In the genomic region with DNA sequence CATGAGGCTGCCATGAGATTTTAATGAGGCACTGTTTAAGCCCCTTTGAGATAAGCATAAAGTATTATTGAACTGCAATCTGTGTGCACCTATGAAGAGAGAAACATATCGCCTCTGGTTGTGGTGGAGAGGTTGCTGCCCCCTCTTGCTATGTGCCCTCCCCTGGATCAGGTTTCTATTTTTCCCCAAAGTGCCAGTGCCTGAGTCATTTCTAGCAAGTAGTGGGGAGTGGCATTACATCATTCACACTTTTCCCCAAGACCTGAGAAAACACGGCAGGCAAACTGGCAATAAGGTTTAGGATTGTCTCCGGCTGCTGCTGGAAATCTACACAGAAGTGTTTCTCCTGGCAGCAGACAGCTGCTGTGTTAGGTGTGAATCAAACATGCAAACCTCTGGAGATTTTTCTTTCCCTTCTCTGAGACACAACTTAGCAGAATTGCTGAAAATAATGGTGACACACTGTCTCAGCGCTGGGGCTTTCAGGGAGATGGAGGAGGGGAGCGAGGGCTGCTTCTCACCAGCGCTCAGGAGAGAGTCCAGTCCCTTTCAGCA, we compare ENCODE assay signal across 11 cellular contexts. TPM values are rescaled to one million over a fixed set of nuclear protein-coding genes. Genes with fewer than 3 reads are reported as not detected.
DNase-seq lines count a peak whose midpoint lies in the region; ATAC-seq and TF ChIP-seq lines count a peak whose summit lies in the region.
"Had no signal": no experiment of that assay in that cellular context is flagged by ENCODE, and none has a peak within 500 bp of the region (broad histone marks: within the 10 kb centered on the region; RNA-seq: fewer than 3 reads in every experiment).

No MANE protein-coding gene starts in this region.

- H3K9me3 ChIP-seq in mammary epithelial cell (replicated peaks; ENCODE audit: insufficient read depth, low read length) (no peaks in the 10 kb centered on the region), neuronal stem cell (replicated peaks in 1 of 2; ENCODE audit: control insufficient read depth in 2 of 2, insufficient read depth in 1 of 2, low read depth in 1 of 2, low read length in 2 of 2) (no peaks in the 10 kb centered on the region)
- H3K9me3 ChIP-seq: neutrophil had no signal

- H3K79me1 ChIP-seq in neuronal stem cell (ENCODE audit: low read depth, low read length) = no peaks in the 10 kb centered on the region

- dilution Hi-C loops in mammary epithelial cell (cut with HindIII; ENCODE audit: low sequenced_read_pairs) = no loop called here

- H3K4me1 ChIP-seq in mammary epithelial cell (ENCODE audit: insufficient read depth, low read length) = peaks cover 27% of the 10 kb centered on the region
- H3K4me1 ChIP-seq in neuronal stem cell (ENCODE audit: control insufficient read depth in 2 of 2, insufficient read depth in 1 of 2, low read depth in 1 of 2, low read length in 2 of 2) = peaks cover 26 to 28% of the 10 kb centered on the region in 2 donors

- BruUV-seq in mammary epithelial cell (replicated peaks; lab: Mats Ljungman, UMichigan) = no TSS peak

- H2AFZ ChIP-seq in mammary epithelial cell (ENCODE audit: low read depth, low read length) (peak overlapping the region; percentile 14), neuronal stem cell (ENCODE audit: low read length) (peak overlapping the region; percentile 42)

- H3K27ac ChIP-seq in mammary epithelial cell (ENCODE audit: insufficient read depth, low read depth, low read length) (no peak overlapping the region), neuronal stem cell (replicated peaks; ENCODE audit: low read length) (no peak overlapping the region)
- H3K27ac ChIP-seq: neutrophil had no signal

- DNase-seq in DMS53 (lab: John Stamatoyannopoulos, UW) = peak; percentile 52
- no peak for DNase-seq in DMS53 treated with DMSO at 0.1 percent for 48 hours (lab: John Stamatoyannopoulos, UW; ENCODE audit: unreplicated experiment)
- DNase-seq in NCI-H2107 (lab: John Stamatoyannopoulos, UW) = peak; percentile 66
- DNase-seq in mammary epithelial cell = peak; percentile 64
- no peak for DNase-seq in neuronal stem cell (ENCODE audit: low spot score)
- no peak for DNase-seq in pons (ENCODE audit: low spot score)
- DNase-seq in iPS-NIHi7 (ENCODE audit: extremely low spot score) = no peak
- DNase-seq: 8988T; activated effector memory CD4-positive, alpha-beta T cell treated with Interleukin-2 at 50 U/mL for 16 hours had no signal

- H3K4ac ChIP-seq in neuronal stem cell (ENCODE audit: low read length) = no peak overlapping the region

- H4K8ac ChIP-seq in neuronal stem cell (ENCODE audit: low read depth, low read length) = peak overlapping the region; percentile 7

- ATAC-seq in HG03097 (IDR thresholded peaks at IDR 0.05; ENCODE audit: low FRiP score, unreplicated experiment) = no peak

- no peak overlapping the region for H2AK5ac ChIP-seq in neuronal stem cell (ENCODE audit: low read depth, low read length)

- TF ChIP-seq CTCF in mammary epithelial cell (conservative IDR thresholded peaks at IDR 0.05 in 1 of 2, IDR thresholded peaks at IDR 0.05 in 1 of 2; ENCODE audit: extremely low read depth in 1 of 2, insufficient read depth in 1 of 2, low read depth in 1 of 2, low read length in 2 of 2) = no peak

- no peak overlapping the region for H3K4me3 ChIP-seq in mammary epithelial cell (replicated peaks in 1 of 3; ENCODE audit: insufficient read depth in 1 of 3, low read depth in 2 of 3, low read length in 3 of 3)
- H3K4me3 ChIP-seq in neuronal stem cell (ENCODE audit: low read length in 2 of 2) = no peak overlapping the region

- intact Hi-C loops in mammary epithelial cell (cut with micrococcal nuclease) = no loop called here

- no peak overlapping the region for H2BK12ac ChIP-seq in neuronal stem cell (ENCODE audit: low read length)

- peak overlapping the region; percentile 24 for H3K18ac ChIP-seq in neuronal stem cell (ENCODE audit: low read length)

- no peaks in the 10 kb centered on the region for H3K36me3 ChIP-seq in mammary epithelial cell (ENCODE audit: insufficient read depth, low read length)
- H3K36me3 ChIP-seq in neuronal stem cell (replicated peaks in 1 of 2; ENCODE audit: control insufficient read depth in 2 of 2, insufficient read depth in 2 of 2, low read length in 2 of 2) = no peaks in the 10 kb centered on the region
- H3K36me3 ChIP-seq: neutrophil had no signal

- H3K23ac ChIP-seq in neuronal stem cell (ENCODE audit: low read depth, low read length, poor library complexity) = no peak overlapping the region

- CTCF ChIA-PET in mammary epithelial cell (lab: Charles Lee; ENCODE audit: low non-redundant PET) = no interaction called here

- H3K4me2 ChIP-seq in mammary epithelial cell (ENCODE audit: insufficient read depth, low read depth, low read length) (peak overlapping the region; percentile 15), neuronal stem cell (ENCODE audit: insufficient read depth, low read length, poor library complexity, severe bottlenecking) (no peak overlapping the region)

- no peaks in the 10 kb centered on the region for H3K79me2 ChIP-seq in mammary epithelial cell (ENCODE audit: insufficient read depth, low read length)

- no peak overlapping the region for H2BK5ac ChIP-seq in neuronal stem cell (ENCODE audit: low read length)

- no peaks in the 10 kb centered on the region for H3K27me3 ChIP-seq in mammary epithelial cell (ENCODE audit: insufficient read depth, low read length)
- H3K27me3 ChIP-seq in neuronal stem cell (ENCODE audit: control insufficient read depth in 3 of 3, insufficient read depth in 3 of 3, low read depth in 1 of 3, low read length in 3 of 3) = peaks cover 0 to 17% (median 0%) of the 10 kb centered on the region in 3 experiments

- H3K9ac ChIP-seq in mammary epithelial cell (ENCODE audit: insufficient read depth, low read length) (no peak overlapping the region), neuronal stem cell (ENCODE audit: low read depth, low read length, poor library complexity) (no peak overlapping the region)

- 63% methylated on average over 4 of the region's 6 CpGs for WGBS in mammary epithelial cell (ENCODE audit: low coverage, missing lambda C conversion rate)
- no CpG with 5 or more reads among the region's 6 CpGs for whole genome bisulfite sequencing in neuronal stem cell (ENCODE audit: extremely low coverage in 2 of 2, insufficient read length in 2 of 2, insufficient replicate concordance in 1 of 2), 2 donors

- H2BK15ac ChIP-seq in neuronal stem cell (ENCODE audit: low read length) = no peak overlapping the region

- H4K91ac ChIP-seq in neuronal stem cell (ENCODE audit: low read depth, low read length, poor library complexity) = no peak overlapping the region

- no peak overlapping the region for H3K14ac ChIP-seq in neuronal stem cell (ENCODE audit: low read length)

- in situ Hi-C loops in mammary epithelial cell (cut with MboI; ENCODE audit: low sequenced_read_pairs in 2 of 2) = no loop called here

- H2BK120ac ChIP-seq in neuronal stem cell (ENCODE audit: low read depth, low read length) = no peak overlapping the region

- H4K20me1 ChIP-seq in mammary epithelial cell (ENCODE audit: insufficient read depth, low read length) = no peaks in the 10 kb centered on the region

RNA-seq across cellular contexts. Expression of a gene that starts 13.6 kb away (rescaled TPM):
- under 1 TPM; 0.33 to 0.52 TPM for total RNA-seq in mammary epithelial cell
- polyA plus RNA-seq in mammary epithelial cell = 0.80 TPM
- 3.0 TPM for polyA minus RNA-seq in mammary epithelial cell
- 17.7 TPM for polyA plus RNA-seq in neuronal stem cell (2013, experiment 1 of 2)
- 17.6 TPM for polyA plus RNA-seq in neuronal stem cell (2013, experiment 2 of 2)

RNA-seq across cellular contexts. Expression of a gene that starts 28.8 kb away (rescaled TPM):
- 1 to 10 TPM; 3.0 to 3.5 TPM for total RNA-seq in mammary epithelial cell
- polyA plus RNA-seq in mammary epithelial cell = 3.0 TPM
- polyA minus RNA-seq in mammary epithelial cell = 2.2 TPM
- polyA plus RNA-seq in neuronal stem cell (2013, experiment 1 of 2) = 1.4 TPM
- 1.5 TPM for polyA plus RNA-seq in neuronal stem cell (2013, experiment 2 of 2)

Comparison
In these comparisons a context has a peak if more than half of its experiments do, and no peak if none do; other contexts are left out.
1. DNase-seq: peak in DMS53 (single experiment), NCI-H2107 (single experiment) and mammary epithelial cell (single experiment); none in DMS53 treated with DMSO at 0.1 percent for 48 hours (single experiment), neuronal stem cell (single experiment), pons (single experiment) and iPS-NIHi7 (single experiment).